In genomic region chr14:77882098-77882497, GRCh38 we compare ENCODE assay signal across 11 cellular contexts.
A peak's percentile ranks its signal among the peaks of the same experiment; 100 is the strongest.
DNase-seq lines count a peak whose midpoint lies in the region; ATAC-seq, FAIRE-seq and TF ChIP-seq lines count a peak whose summit lies in the region.
"Had no signal": no experiment of that assay in that cellular context is flagged by ENCODE, and none has a peak within 500 bp of the region (broad histone marks: within the 10 kb centered on the region; RNA-seq: fewer than 3 reads in every experiment).

No MANE protein-coding gene starts in this region.

- H3K4me3 Mint-ChIP-seq in activated CD4-positive, alpha-beta T cell treated with anti-CD3 and anti-CD28 coated beads for 36 hours: no peak overlapping the region
- H3K4me3 Mint-ChIP-seq: activated naive CD4-positive, alpha-beta T cell treated with anti-CD3 and anti-CD28 coated beads for 36 hours had no signal

- no peak overlapping the region for H3K4ac ChIP-seq in H1 (replicated peaks; ENCODE audit: insufficient read length, low read depth, low read length)

- peaks cover 0 to under 1% (median 0%) of the 10 kb centered on the region in 4 experiments; a peak in 2 of 8 replicates for H3K36me3 ChIP-seq in H1 (ENCODE audit: control insufficient read depth in 2 of 4, insufficient read depth in 4 of 4, low read length in 3 of 4)
- H3K36me3 ChIP-seq: thoracic aorta had no signal

- H3K14ac ChIP-seq in H1 (ENCODE audit: insufficient read length): no peak overlapping the region

- no peaks in the 10 kb centered on the region for H3K4me1 Mint-ChIP-seq in activated CD4-positive, alpha-beta T cell treated with anti-CD3 and anti-CD28 coated beads for 36 hours

- H3K23ac ChIP-seq in H1 (ENCODE audit: insufficient read length): no peak overlapping the region

- intact Hi-C loops in posterior cingulate gyrus (cut with DNase I): no loop called here
- intact Hi-C loops in activated CD4-positive, alpha-beta T cell treated with anti-CD3 and anti-CD28 coated beads for 36 hours (cut with DNase I, micrococcal nuclease): no loop called here

- no peak overlapping the region for H4K5ac ChIP-seq in H1 (ENCODE audit: insufficient read length, low read depth, low read length)

- H2BK5ac ChIP-seq in H1 (ENCODE audit: low read depth, low read length): no peak overlapping the region

- no peak overlapping the region for H3K27ac Mint-ChIP-seq in activated CD4-positive, alpha-beta T cell treated with anti-CD3 and anti-CD28 coated beads for 36 hours
- H3K27ac Mint-ChIP-seq: activated naive CD4-positive, alpha-beta T cell treated with anti-CD3 and anti-CD28 coated beads for 36 hours had no signal

- H3K18ac ChIP-seq in H1 (ENCODE audit: extremely low read depth, low read length): no peak overlapping the region

- no peak overlapping the region for H3K56ac ChIP-seq in H1 (replicated peaks; ENCODE audit: insufficient read length, low read depth, low read length)

- no peaks in the 10 kb centered on the region for H3K79me1 ChIP-seq in H1 (ENCODE audit: low read depth, low read length)

- no peak overlapping the region; a peak in 2 of 7 replicates for H3K9ac ChIP-seq in H1 (replicated peaks in 1 of 4; ENCODE audit: extremely low read depth in 1 of 4, low read depth in 3 of 4, low read length in 3 of 4)

- no peak for TF ChIP-seq CTCF in H1 (IDR thresholded peaks at IDR 0.05; ENCODE audit: control extremely low read depth in 1 of 3, insufficient read depth in 1 of 3, low read depth in 1 of 3, low read length in 3 of 3)

- FAIRE-seq in H1 (lab: Jason Lieb, UNC): no peak
- FAIRE-seq: G401.6 had no signal

- CTCF ChIA-PET in H1 (lab: Charles Lee; ENCODE audit: partially characterized antibody): no interaction called here
- CTCF ChIA-PET in activated CD4-positive, alpha-beta T cell treated with anti-CD3 and anti-CD28 coated beads for 36 hours (lab: Charles Lee): no interaction called here

- no peaks in the 10 kb centered on the region for H3K79me2 ChIP-seq in H1 (ENCODE audit: control insufficient read depth in 1 of 2, insufficient read depth in 2 of 2, low read length in 2 of 2)

- H4K8ac ChIP-seq in H1 (ENCODE audit: extremely low read depth, insufficient read depth, low read length): peak overlapping the region; percentile 15; the same call in 1 of the 2 replicates

- H3K27me3 ChIP-seq in H1 (replicated peaks in 1 of 4; ENCODE audit: control insufficient read depth in 3 of 4, extremely low read depth in 1 of 4, insufficient read depth in 3 of 4, low read length in 3 of 4): no peaks in the 10 kb centered on the region

- DNase-seq in Daoy (ENCODE audit: low read depth) (peak; percentile 53), NCI-H2171 treated with DMSO at 0.1 percent for 48 hours (lab: John Stamatoyannopoulos, UW) (peak; percentile 99), H1 (ENCODE audit: low read depth in 1 of 2, low spot score in 2 of 2) (no peak), posterior cingulate gyrus (peak in 8 of 10 donors; percentile 29 to 93 (median 58)), NCI-H1048 (lab: John Stamatoyannopoulos, UW) (no peak), ecto neural progenitor cell (ENCODE audit: low spot score) (no peak), T-helper 9 cell (no peak)
- no peak for DNase-seq in activated CD4-positive, alpha-beta T cell treated with anti-CD3 and anti-CD28 coated beads for 36 hours
- DNase-seq: activated naive CD4-positive, alpha-beta T cell treated with anti-CD3 and anti-CD28 coated beads for 36 hours had no signal

- H2AK5ac ChIP-seq in H1 (ENCODE audit: low read depth, low read length): no peak overlapping the region

- no peak for TF ChIP-seq RAD21 in H1 (IDR thresholded peaks at IDR 0.05 in 1 of 2, conservative IDR thresholded peaks at IDR 0.05 in 1 of 2; ENCODE audit: low read depth in 2 of 2, low read length in 2 of 2)

- H3K4me3 ChIP-seq in H1 (ENCODE audit: extremely low read depth in 1 of 4, insufficient read depth in 2 of 4, low read depth in 3 of 4, low read length in 4 of 4): no peak overlapping the region
- H3K4me3 ChIP-seq: thoracic aorta had no signal

- H3K4me2 ChIP-seq in H1 (ENCODE audit: insufficient read depth in 1 of 2, low read depth in 2 of 2, low read length in 2 of 2): no peak overlapping the region

- H2BK20ac ChIP-seq in H1 (ENCODE audit: low read length): no peak overlapping the region

- H3K9me3 Mint-ChIP-seq in activated CD4-positive, alpha-beta T cell treated with anti-CD3 and anti-CD28 coated beads for 36 hours (ENCODE audit: low read depth): no peaks in the 10 kb centered on the region
- H3K9me3 Mint-ChIP-seq: activated naive CD4-positive, alpha-beta T cell treated with anti-CD3 and anti-CD28 coated beads for 36 hours had no signal

- no peak overlapping the region for H3K27ac ChIP-seq in H1 (ENCODE audit: low read depth, low read length)
- H3K27ac ChIP-seq: thoracic aorta had no signal

- no peak overlapping the region for H2BK12ac ChIP-seq in H1 (ENCODE audit: low read depth, low read length)

- 92% methylated on average over 5 of the region's 5 CpGs; no CpG with 5 or more reads in 1 of the 2 experiments for WGBS in H1 (ENCODE audit: extremely low coverage in 1 of 2, insufficient coverage in 1 of 2, insufficient read length in 1 of 2, insufficient replicate concordance in 2 of 2, low coverage in 1 of 2, low lambda C conversion rate in 2 of 2, missing lambda C conversion rate in 1 of 2), 2 experiments

- no peak for ATAC-seq in activated CD4-positive, alpha-beta T cell treated with anti-CD3 and anti-CD28 coated beads for 36 hours

- H2BK15ac ChIP-seq in H1 (ENCODE audit: low read length): no peak overlapping the region

- TF ChIP-seq EP300 in H1 (IDR thresholded peaks at IDR 0.05; ENCODE audit: borderline replicate concordance in 1 of 2, low read depth in 2 of 2, low read length in 2 of 2): no peak

- H3K27me3 Mint-ChIP-seq in activated CD4-positive, alpha-beta T cell treated with anti-CD3 and anti-CD28 coated beads for 36 hours: no peaks in the 10 kb centered on the region

- H2AFZ ChIP-seq in H1 (ENCODE audit: low read length): no peak overlapping the region

- POLR2A ChIA-PET in H1 (lab: Charles Lee; ENCODE audit: partially characterized antibody): interaction anchor here (1.6 kb wide), 1 partner anchor 11 kb away, joined by 4 read pairs; no protein-coding TSS in a partner anchor
- POLR2A ChIA-PET in activated CD4-positive, alpha-beta T cell treated with anti-CD3 and anti-CD28 coated beads for 36 hours (lab: Charles Lee): no interaction called here

- H3K9me3 ChIP-seq in H1 (ENCODE audit: insufficient read depth in 2 of 2, low read depth in 1 of 2, low read length in 1 of 2): no peaks in the 10 kb centered on the region
- H3K9me3 ChIP-seq: thoracic aorta had no signal

- no peak overlapping the region for H4K91ac ChIP-seq in H1 (replicated peaks; ENCODE audit: insufficient read length, low read length)

- H3K36me3 Mint-ChIP-seq in activated CD4-positive, alpha-beta T cell treated with anti-CD3 and anti-CD28 coated beads for 36 hours (ENCODE audit: low read depth): peaks cover 7% of the 10 kb centered on the region

- no peak overlapping the region for H2BK120ac ChIP-seq in H1 (replicated peaks; ENCODE audit: low read depth, low read length)

- H3K4me1 ChIP-seq in H1 (replicated peaks in 1 of 4; ENCODE audit: control insufficient read depth in 3 of 4, insufficient read depth in 4 of 4, low read length in 3 of 4): no peaks in the 10 kb centered on the region

- H4K20me1 ChIP-seq in H1 (replicated peaks in 1 of 2; ENCODE audit: control insufficient read depth in 1 of 2, insufficient read depth in 2 of 2, low read length in 2 of 2): peaks cover 0 to 4% of the 10 kb centered on the region in 2 experiments

- H3K23me2 ChIP-seq in H1 (ENCODE audit: low read depth, low read length): no peaks in the 10 kb centered on the region; the same call in 1 of the 2 replicates

- TF ChIP-seq POLR2A in H1 (IDR thresholded peaks at IDR 0.05; ENCODE audit: control extremely low read depth in 1 of 2, low read depth in 2 of 2, low read length in 2 of 2): no peak

TF ChIP-seq in H1, 55 proteins besides CTCF, POLR2A, EP300 and RAD21 (continues in another document):
- TF ChIP-seq JUND (IDR thresholded peaks at IDR 0.05; ENCODE audit: low read length): no peak
- TF ChIP-seq TBP (IDR thresholded peaks at IDR 0.05; ENCODE audit: low read depth, low read length): no peak
- no peak for TF ChIP-seq NANOG (IDR thresholded peaks at IDR 0.05; ENCODE audit: insufficient read depth, low read depth, low read length, poor library complexity, severe bottlenecking)
- no peak for TF ChIP-seq BACH1 (IDR thresholded peaks at IDR 0.05; ENCODE audit: low read length)
- no peak for TF ChIP-seq CBX8 (IDR thresholded peaks at IDR 0.05; ENCODE audit: borderline replicate concordance, low read depth, low read length)
- no peak for TF ChIP-seq RNF2 (IDR thresholded peaks at IDR 0.05; ENCODE audit: borderline replicate concordance, low read depth, low read length, missing control alignments, poor library complexity, severe bottlenecking)
- no peak for TF ChIP-seq POU5F1 (IDR thresholded peaks at IDR 0.05; ENCODE audit: low read depth, low read length)
- no peak for TF ChIP-seq KDM1A (IDR thresholded peaks at IDR 0.05; ENCODE audit: borderline replicate concordance, low read length)

Comparison
In these comparisons a context has a peak if more than half of its experiments do, and no peak if none do; other contexts are left out.
1. DNase-seq: peak in Daoy (single experiment), NCI-H2171 treated with DMSO at 0.1 percent for 48 hours (single experiment) and posterior cingulate gyrus (8 of 10); none in H1 (0 of 2), NCI-H1048 (single experiment), ecto neural progenitor cell (single experiment), activated CD4-positive, alpha-beta T cell treated with anti-CD3 and anti-CD28 coated beads for 36 hours (single experiment) and T-helper 9 cell (single experiment).